Comparison of ENCODE assay signal across 8 cellular contexts in the genomic region with DNA sequence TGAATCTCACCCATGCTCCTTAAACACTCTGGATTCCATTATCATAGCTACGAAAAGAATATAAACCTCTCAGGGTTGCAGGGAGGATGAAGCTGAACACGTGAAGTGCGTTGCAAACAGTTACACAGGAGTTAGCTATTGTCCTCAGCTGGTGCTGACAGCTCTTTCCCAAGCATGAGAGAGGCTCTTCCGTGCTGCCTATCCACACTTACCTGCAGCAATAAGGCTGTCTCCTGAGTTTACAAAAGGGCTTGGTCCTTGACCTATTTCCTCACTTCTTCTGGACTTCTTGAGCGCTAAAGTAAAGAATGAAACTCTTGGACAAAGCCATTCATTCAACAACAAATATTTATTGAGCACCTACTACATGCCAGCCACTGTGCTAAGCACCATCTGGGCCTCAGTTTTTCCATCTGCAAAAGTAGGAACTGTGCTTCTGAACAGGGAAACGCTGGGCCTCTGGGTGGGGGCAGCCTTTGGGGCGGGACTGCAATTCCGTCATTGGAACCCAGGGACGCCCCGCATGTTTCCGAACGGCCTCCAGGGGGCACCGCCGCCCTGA. TPM values are rescaled to one million over a fixed set of nuclear protein-coding genes. Genes with fewer than 3 reads are reported as not detected.
DNase-seq lines count a peak whose midpoint lies in the region; ATAC-seq and TF ChIP-seq lines count a peak whose summit lies in the region.

No MANE protein-coding gene starts in this region.

- H3F3A ChIP-seq in neural cell (ENCODE audit: insufficient read depth, low read length, poor library complexity, severe bottlenecking): no peaks in the 10 kb centered on the region

- no peaks in the 10 kb centered on the region for H4K20me1 ChIP-seq in neural cell (ENCODE audit: insufficient read depth)

- CTCF ChIA-PET in HEK293T (lab: Yijun Ruan, JAX): interaction anchor here (0.7 to 1.9 kb wide), 6 partner anchors 13 to 163 kb away, joined by 3 to 9 read pairs (median 4); partner anchors contain the start of genes BATF2 and SNX15

- H3K9me3 ChIP-seq in neural cell (ENCODE audit: low read length): no peaks in the 10 kb centered on the region
- H3K9me3 ChIP-seq in subcutaneous abdominal adipose tissue (ENCODE audit: control insufficient read depth in 5 of 5, low read length in 5 of 5): no peaks in the 10 kb centered on the region

- no peaks in the 10 kb centered on the region for H3K79me2 ChIP-seq in neural cell (replicated peaks; ENCODE audit: insufficient read depth, low read length)

- no peaks in the 10 kb centered on the region for H3K9me2 ChIP-seq in neural cell (ENCODE audit: insufficient read depth, low read length)

- no peak overlapping the region for H3K4me2 ChIP-seq in neural cell (ENCODE audit: low read length)

- peak overlapping the region; percentile 87 for H3K4me3 Mint-ChIP-seq in activated T-helper 17 cell treated with anti-CD3 and anti-CD28 coated beads, Interleukin-2, amount 50 U/mL, for 72 hours

- H3K27ac ChIP-seq in neural cell (ENCODE audit: low read length): peak overlapping the region; percentile 82
- peak overlapping the region; percentile 96 for H3K27ac ChIP-seq in subcutaneous abdominal adipose tissue (ENCODE audit: low read depth, low read length)

- no peak for TF ChIP-seq RAD21 in neural cell (conservative IDR thresholded peaks at IDR 0.05)

- peak overlapping the region; percentile 92 for H2AFZ ChIP-seq in neural cell (ENCODE audit: low read depth, low read length)

- POLR2A ChIA-PET in HEK293T (lab: Yijun Ruan, JAX): interaction anchor here (0.7 to 2.2 kb wide), 6 partner anchors 16 to 165 kb away, joined by 3 to 8 read pairs (median 4); partner anchors contain the start of genes BATF2, FAU, MRPL49 and PPP2R5B

- peaks cover 3 to 31% (median 19%) of the 10 kb centered on the region in 5 donors for H3K4me1 ChIP-seq in subcutaneous abdominal adipose tissue (ENCODE audit: control insufficient read depth in 5 of 5, insufficient read depth in 5 of 5, low read length in 5 of 5)

- peaks cover 21% of the 10 kb centered on the region for H3K4me1 Mint-ChIP-seq in activated T-helper 17 cell treated with anti-CD3 and anti-CD28 coated beads, Interleukin-2, amount 50 U/mL, for 72 hours

- no peaks in the 10 kb centered on the region for H3K36me3 ChIP-seq in neural cell (ENCODE audit: insufficient read depth, low read length)
- H3K36me3 ChIP-seq in subcutaneous abdominal adipose tissue (ENCODE audit: control insufficient read depth in 5 of 5, insufficient read depth in 5 of 5, low read length in 5 of 5): peaks cover 0 to 6% (median under 1%) of the 10 kb centered on the region in 5 donors

- H3K9ac ChIP-seq in neural cell (ENCODE audit: low read length) (peak overlapping the region; percentile 84), subcutaneous abdominal adipose tissue (ENCODE audit: low read length in 5 of 5) (peak overlapping the region; percentile 38 to 96 (median 93))

- H3K4me3 ChIP-seq in neural cell (ENCODE audit: low read length) (peak overlapping the region; percentile 90), subcutaneous abdominal adipose tissue (ENCODE audit: low read depth in 1 of 5, low read length in 5 of 5) (peak overlapping the region; percentile 61 to 93 (median 86))

- TF ChIP-seq EP300 in neural cell (conservative IDR thresholded peaks at IDR 0.05; ENCODE audit: poor library complexity, severe bottlenecking): no peak

- no peak for ATAC-seq in activated T-helper 17 cell treated with anti-CD3 and anti-CD28 coated beads, Interleukin-2, amount 50 U/mL, for 72 hours (replicated peaks)

- H3K9me3 Mint-ChIP-seq in activated T-helper 17 cell treated with anti-CD3 and anti-CD28 coated beads, Interleukin-2, amount 50 U/mL, for 72 hours: no peaks in the 10 kb centered on the region

- H3K27me3 ChIP-seq in neural cell (ENCODE audit: insufficient read depth, low read depth, low read length): no peaks in the 10 kb centered on the region
- H3K27me3 ChIP-seq in subcutaneous abdominal adipose tissue (ENCODE audit: control insufficient read depth in 5 of 5, insufficient read depth in 4 of 5, low read length in 5 of 5): no peaks in the 10 kb centered on the region

- peaks cover 6% of the 10 kb centered on the region for H3K36me3 Mint-ChIP-seq in activated T-helper 17 cell treated with anti-CD3 and anti-CD28 coated beads, Interleukin-2, amount 50 U/mL, for 72 hours (ENCODE audit: low read depth)

- peak; percentile 72 for DNase-seq in DMS114 treated with DMSO at 0.1 percent for 48 hours (lab: John Stamatoyannopoulos, UW; ENCODE audit: unreplicated experiment)
- peak; percentile 89 for DNase-seq in HEK293T (ENCODE audit: extremely low spot score)
- DNase-seq in NOMO-1 treated with dmso at 0.1 percent for 144 hours (lab: John Stamatoyannopoulos, UW; ENCODE audit: unreplicated experiment): peak; percentile 88
- peak; percentile 83 for DNase-seq in fibroblast of peridontal ligament (ENCODE audit: extremely low read depth)
- DNase-seq in RKO (ENCODE audit: low spot score): no peak

- peak overlapping the region; percentile 94 for H3K27ac Mint-ChIP-seq in activated T-helper 17 cell treated with anti-CD3 and anti-CD28 coated beads, Interleukin-2, amount 50 U/mL, for 72 hours

- TF ChIP-seq CTCF in neural cell (IDR thresholded peaks at IDR 0.05; ENCODE audit: poor library complexity, severe bottlenecking): no peak

- no peaks in the 10 kb centered on the region for H3K27me3 Mint-ChIP-seq in activated T-helper 17 cell treated with anti-CD3 and anti-CD28 coated beads, Interleukin-2, amount 50 U/mL, for 72 hours

TF ChIP-seq in HEK293T, 16 proteins besides CTCF, POLR2A, EP300 and RAD21:
- TF ChIP-seq L3MBTL2 (conservative IDR thresholded peaks at IDR 0.05) (no peak), SP1 (IDR thresholded peaks at IDR 0.05) (no peak), BHLHE40 (IDR thresholded peaks at IDR 0.05; ENCODE audit: borderline replicate concordance) (no peak)

TF ChIP-seq in neural cell, 6 proteins besides CTCF, POLR2A, EP300 and RAD21:
- TF ChIP-seq TAF1 (IDR thresholded peaks at IDR 0.05; ENCODE audit: low read depth): no peak
- no peak for TF ChIP-seq EZH2 (IDR thresholded peaks at IDR 0.05; ENCODE audit: borderline replicate concordance, insufficient read depth, low read length, poor library complexity, severe bottlenecking)
- TF ChIP-seq, protein P1, sequence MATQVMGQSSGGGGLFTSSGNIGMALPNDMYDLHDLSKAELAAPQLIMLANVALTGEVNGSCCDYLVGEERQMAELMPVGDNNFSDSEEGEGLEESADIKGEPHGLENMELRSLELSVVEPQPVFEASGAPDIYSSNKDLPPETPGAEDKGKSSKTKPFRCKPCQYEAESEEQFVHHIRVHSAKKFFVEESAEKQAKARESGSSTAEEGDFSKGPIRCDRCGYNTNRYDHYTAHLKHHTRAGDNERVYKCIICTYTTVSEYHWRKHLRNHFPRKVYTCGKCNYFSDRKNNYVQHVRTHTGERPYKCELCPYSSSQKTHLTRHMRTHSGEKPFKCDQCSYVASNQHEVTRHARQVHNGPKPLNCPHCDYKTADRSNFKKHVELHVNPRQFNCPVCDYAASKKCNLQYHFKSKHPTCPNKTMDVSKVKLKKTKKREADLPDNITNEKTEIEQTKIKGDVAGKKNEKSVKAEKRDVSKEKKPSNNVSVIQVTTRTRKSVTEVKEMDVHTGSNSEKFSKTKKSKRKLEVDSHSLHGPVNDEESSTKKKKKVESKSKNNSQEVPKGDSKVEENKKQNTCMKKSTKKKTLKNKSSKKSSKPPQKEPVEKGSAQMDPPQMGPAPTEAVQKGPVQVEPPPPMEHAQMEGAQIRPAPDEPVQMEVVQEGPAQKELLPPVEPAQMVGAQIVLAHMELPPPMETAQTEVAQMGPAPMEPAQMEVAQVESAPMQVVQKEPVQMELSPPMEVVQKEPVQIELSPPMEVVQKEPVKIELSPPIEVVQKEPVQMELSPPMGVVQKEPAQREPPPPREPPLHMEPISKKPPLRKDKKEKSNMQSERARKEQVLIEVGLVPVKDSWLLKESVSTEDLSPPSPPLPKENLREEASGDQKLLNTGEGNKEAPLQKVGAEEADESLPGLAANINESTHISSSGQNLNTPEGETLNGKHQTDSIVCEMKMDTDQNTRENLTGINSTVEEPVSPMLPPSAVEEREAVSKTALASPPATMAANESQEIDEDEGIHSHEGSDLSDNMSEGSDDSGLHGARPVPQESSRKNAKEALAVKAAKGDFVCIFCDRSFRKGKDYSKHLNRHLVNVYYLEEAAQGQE (IDR thresholded peaks at IDR 0.05; ENCODE audit: borderline replicate concordance): no peak
- no peak for TF ChIP-seq MXI1 (conservative IDR thresholded peaks at IDR 0.05; ENCODE audit: poor library complexity, severe bottlenecking)
- no peak for TF ChIP-seq SMC3 (conservative IDR thresholded peaks at IDR 0.05; ENCODE audit: poor library complexity)
- no peak for TF ChIP-seq POLR2AphosphoS5 (IDR thresholded peaks at IDR 0.05)

RNA-seq across cellular contexts. Expression of gene ARL2, which starts 0.7 kb away (rescaled TPM):
- total RNA-seq in activated T-helper 17 cell treated with anti-CD3 and anti-CD28 coated beads, Interleukin-2, amount 50 U/mL, for 72 hours: 10 to 100 TPM; 60.4 to 90.5 TPM
- 158 and 174 TPM in 2 replicates for polyA plus RNA-seq in neural cell
- 61.1 and 63.0 TPM in 2 replicates for polyA minus RNA-seq in neural cell

RNA-seq across cellular contexts. Expression of gene SNX15, which starts 14.0 kb away (rescaled TPM):
- total RNA-seq in activated T-helper 17 cell treated with anti-CD3 and anti-CD28 coated beads, Interleukin-2, amount 50 U/mL, for 72 hours: 10 to 100 TPM; 13.5 to 14.4 TPM
- polyA plus RNA-seq in neural cell: 11.2 and 15.3 TPM in 2 replicates
- 8.2 and 11.0 TPM in 2 replicates for polyA minus RNA-seq in neural cell

RNA-seq across cellular contexts. Expression of gene BATF2, which starts 16.4 kb away (rescaled TPM):
- total RNA-seq in activated T-helper 17 cell treated with anti-CD3 and anti-CD28 coated beads, Interleukin-2, amount 50 U/mL, for 72 hours: under 1 TPM; 0.28 to 0.37 TPM
- polyA plus RNA-seq in neural cell: not detected in 2 replicates
- polyA minus RNA-seq in neural cell: not detected in 2 replicates

RNA-seq across cellular contexts. Expression of gene SAC3D1, which starts 27.8 kb away (rescaled TPM):
- 10 to 100 TPM; 12.3 to 20.1 TPM for total RNA-seq in activated T-helper 17 cell treated with anti-CD3 and anti-CD28 coated beads, Interleukin-2, amount 50 U/mL, for 72 hours
- polyA plus RNA-seq in neural cell: 23.5 and 27.0 TPM in 2 replicates
- 7.3 and 14.4 TPM in 2 replicates for polyA minus RNA-seq in neural cell

RNA-seq across cellular contexts. Expression of gene MAJIN, which starts 41.3 kb away (rescaled TPM):
- total RNA-seq in activated T-helper 17 cell treated with anti-CD3 and anti-CD28 coated beads, Interleukin-2, amount 50 U/mL, for 72 hours: 1 to 10 TPM in 1 of 2 donors, not detected in 1; 1.1 TPM
- not detected in 2 replicates for polyA plus RNA-seq in neural cell
- polyA minus RNA-seq in neural cell: not detected in 2 replicates
